ENCODE assay signal across 8 cellular contexts in the genomic region with DNA sequence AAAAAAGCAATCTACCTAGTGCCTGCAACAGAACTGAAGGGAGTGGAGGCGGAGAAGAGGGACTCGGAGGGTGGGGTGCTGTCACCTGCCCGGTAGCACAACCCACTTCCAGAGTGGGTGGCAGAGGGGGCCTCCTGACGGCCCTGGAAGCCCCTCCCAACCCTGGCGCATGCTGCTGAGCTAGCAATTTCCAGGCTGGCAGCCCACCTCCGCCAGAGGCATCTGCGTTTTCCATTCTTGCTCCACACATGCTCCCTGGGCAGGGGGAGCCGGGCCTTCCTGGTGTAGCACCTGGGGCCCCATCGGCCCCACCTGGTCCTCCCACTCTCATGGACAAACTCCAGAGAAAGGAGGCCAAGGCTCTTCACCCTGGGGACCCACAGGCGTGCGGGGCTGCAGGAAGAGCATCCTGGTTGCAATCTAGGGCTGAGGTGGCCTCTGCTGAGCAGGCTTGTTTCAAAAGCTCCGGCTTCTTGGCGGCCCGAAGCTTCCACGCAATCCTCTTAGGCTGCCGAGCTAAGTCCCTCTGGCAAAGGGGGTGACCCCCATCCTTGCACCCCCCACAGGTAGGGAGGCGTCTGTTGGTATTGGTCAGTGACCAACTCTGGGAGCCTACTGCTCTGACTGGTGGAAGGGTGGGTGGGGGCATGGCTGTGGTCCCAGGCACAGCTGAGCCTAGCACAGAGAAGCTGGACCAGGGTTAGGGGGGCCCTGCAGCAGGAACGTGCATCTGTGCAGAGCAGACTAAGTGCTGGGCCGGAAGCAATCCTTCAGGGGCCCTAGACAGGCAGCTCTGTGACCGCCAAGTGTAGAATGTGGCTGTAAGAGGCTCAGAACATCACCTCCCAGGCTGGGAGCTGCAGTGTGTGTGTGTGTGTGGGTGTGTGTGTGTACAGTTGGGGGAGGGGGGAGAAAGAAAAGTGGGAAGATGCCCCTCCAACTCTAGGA. TPM values are rescaled to one million over a fixed set of nuclear protein-coding genes. Genes with fewer than 3 reads are reported as not detected.
A peak's percentile ranks its signal among the peaks of the same experiment; 100 is the strongest.
DNase-seq lines count a peak whose midpoint lies in the region; ATAC-seq, FAIRE-seq and TF ChIP-seq lines count a peak whose summit lies in the region.

No MANE protein-coding gene starts in this region.

- no TSS peak for BruUV-seq in PC-9 (replicated peaks; lab: Mats Ljungman, UMichigan)

- no peaks in the 10 kb centered on the region for H3K9me2 ChIP-seq in PC-9 (ENCODE audit: insufficient read depth)

- no peaks in the 10 kb centered on the region for H3K9me3 Mint-ChIP-seq in mesothelial cell of epicardium

- H3F3A ChIP-seq in PC-9 (ENCODE audit: insufficient read depth, low read depth), result no peaks in the 10 kb centered on the region; the same call in 1 of the 2 replicates

- FAIRE-seq in D721Med (lab: Jason Lieb, UNC), result no peak

- TF ChIP-seq CTCF in D721Med (IDR thresholded peaks at IDR 0.05; ENCODE audit: insufficient read depth, missing control alignments) (no peak), PC-9 (conservative IDR thresholded peaks at IDR 0.05) (no peak), mesothelial cell of epicardium (IDR thresholded peaks at IDR 0.05; ENCODE audit: unreplicated experiment) (no peak), GM10266 (IDR thresholded peaks at IDR 0.05; ENCODE audit: control insufficient read depth, insufficient read depth, low read depth, missing control alignments) (no peak)

- peaks cover 62% of the 10 kb centered on the region for H3K4me1 Mint-ChIP-seq in mesothelial cell of epicardium

- ATAC-seq in GM19324 (IDR thresholded peaks at IDR 0.05; ENCODE audit: low FRiP score, unreplicated experiment) (no peak), HG02588 (IDR thresholded peaks at IDR 0.05; ENCODE audit: unreplicated experiment) (no peak)

- no peaks in the 10 kb centered on the region for H3K36me3 ChIP-seq in PC-9 (ENCODE audit: low read depth)
- H3K36me3 ChIP-seq in effector memory CD4-positive, alpha-beta T cell (ENCODE audit: control insufficient read depth, insufficient read depth, low read length), result no peaks in the 10 kb centered on the region

- H4K20me1 ChIP-seq in PC-9 (ENCODE audit: insufficient read depth), result peaks cover 66% of the 10 kb centered on the region

- no peaks in the 10 kb centered on the region for H3K9me3 ChIP-seq in PC-9 (ENCODE audit: insufficient read depth, low read depth)
- H3K9me3 ChIP-seq in effector memory CD4-positive, alpha-beta T cell (ENCODE audit: control insufficient read depth, low read length), result no peaks in the 10 kb centered on the region

- H3K27ac Mint-ChIP-seq in mesothelial cell of epicardium, result peak overlapping the region; percentile 88

- intact Hi-C loops in PC-9 (cut with micrococcal nuclease; ENCODE audit: unreplicated experiment), result loop anchor here (10.0 kb wide), 1 partner anchor 431 kb away; a partner anchor contains a TSS

- CTCF ChIA-PET in PC-9 (lab: Charles Lee), result no interaction called here

- POLR2A ChIA-PET in PC-9 (lab: Charles Lee; ENCODE audit: unreplicated experiment), result no interaction called here

- H3K4me3 Mint-ChIP-seq in mesothelial cell of epicardium, result peak overlapping the region; percentile 93

- peaks cover 67% of the 10 kb centered on the region for H3K79me2 ChIP-seq in PC-9 (ENCODE audit: low read depth)

- no peak overlapping the region for H3K27ac ChIP-seq in PC-9
- no peak overlapping the region for H3K27ac ChIP-seq in effector memory CD4-positive, alpha-beta T cell (ENCODE audit: insufficient read depth, low read length, poor library complexity, severe bottlenecking)

- H3K4me2 ChIP-seq in PC-9, result peak overlapping the region; percentile 98

- H3K36me3 Mint-ChIP-seq in mesothelial cell of epicardium, result peaks cover 4% of the 10 kb centered on the region

- H3K27me3 Mint-ChIP-seq in mesothelial cell of epicardium (ENCODE audit: low read depth), result no peaks in the 10 kb centered on the region

- H3K27me3 ChIP-seq in PC-9 (ENCODE audit: insufficient read depth, low read depth), result no peaks in the 10 kb centered on the region
- no peaks in the 10 kb centered on the region for H3K27me3 ChIP-seq in effector memory CD4-positive, alpha-beta T cell (replicated peaks; ENCODE audit: control insufficient read depth, insufficient read depth, low read length, poor library complexity, severe bottlenecking)

- H3K4me3 ChIP-seq in PC-9, result peak overlapping the region; percentile 96; the same call in 1 of the 2 replicates
- H3K4me3 ChIP-seq in effector memory CD4-positive, alpha-beta T cell (ENCODE audit: insufficient read depth, low read depth, low read length, poor library complexity, severe bottlenecking), result peak overlapping the region; percentile 62

- H2AFZ ChIP-seq in PC-9, result no peak overlapping the region

- DNase-seq in D721Med (ENCODE audit: insufficient read length, low spot score) (peak; percentile 47), PC-9 (no peak), mesothelial cell of epicardium (ENCODE audit: low spot score in 2 of 2, unreplicated experiment in 2 of 2) (peak; percentile 20 to 40), HuH-7.5 (ENCODE audit: low spot score) (no peak), GM10266 (ENCODE audit: extremely low spot score) (no peak)
- no peak for DNase-seq in effector memory CD4-positive, alpha-beta T cell

- peaks cover 6% of the 10 kb centered on the region for H3K4me1 ChIP-seq in PC-9 (replicated peaks; ENCODE audit: insufficient read depth)
- H3K4me1 ChIP-seq in effector memory CD4-positive, alpha-beta T cell (ENCODE audit: control insufficient read depth, insufficient read depth, low read length, poor library complexity, severe bottlenecking), result peaks cover 29% of the 10 kb centered on the region

RNA-seq across cellular contexts. Expression of a gene that starts 2.6 kb away (rescaled TPM):
- 20.2 and 26.2 TPM in 2 replicates for total RNA-seq in PC-9 (2021)
- total RNA-seq in mesothelial cell of epicardium, result 139 to 141 TPM (median 141 TPM) in 3 replicates

Comparison
In these comparisons a context has a peak if more than half of its experiments do, and no peak if none do; other contexts are left out.
1. DNase-seq: peak in D721Med (single experiment) and mesothelial cell of epicardium (2 of 2); none in PC-9 (0 of 2), effector memory CD4-positive, alpha-beta T cell (0 of 3), HuH-7.5 (single experiment) and GM10266 (single experiment).